Comparison of ENCODE assay signal across 1 cellular context in genomic region chr6:75377386-75377785, GRCh38.
TF ChIP-seq lines count a peak whose summit lies in the region.

No MANE protein-coding gene starts in this region.

TF ChIP-seq in WTC11, 78 proteins besides CTCF, POLR2A, EP300 and RAD21 (continued from another document):
- no peak for TF ChIP-seq CDX4 (CRISPR knock-in tag; IDR thresholded peaks at IDR 0.05; ENCODE audit: borderline replicate concordance)
- TF ChIP-seq ZNF263 (CRISPR knock-in tag; IDR thresholded peaks at IDR 0.05; ENCODE audit: low read depth) = no peak
- TF ChIP-seq ZNF232 (CRISPR knock-in tag; IDR thresholded peaks at IDR 0.05) = no peak
- no peak for TF ChIP-seq IRF2 (CRISPR knock-in tag; IDR thresholded peaks at IDR 0.05; ENCODE audit: borderline replicate concordance, low read depth)
- TF ChIP-seq ZNF281 (CRISPR knock-in tag; IDR thresholded peaks at IDR 0.05) = no peak
- TF ChIP-seq CREM (CRISPR knock-in tag; IDR thresholded peaks at IDR 0.05) = no peak
- TF ChIP-seq ZNF512 (CRISPR knock-in tag; IDR thresholded peaks at IDR 0.05; ENCODE audit: borderline replicate concordance) = no peak
- no peak for TF ChIP-seq TEAD1 (CRISPR knock-in tag; IDR thresholded peaks at IDR 0.05)
